28 cellular contexts compared by ENCODE assay signal in genomic region chr2:189648846-189649529, GRCh38. TPM values are rescaled to one million over a fixed set of nuclear protein-coding genes. Genes with fewer than 3 reads are reported as not detected.
A peak's percentile ranks its signal among the peaks of the same experiment; 100 is the strongest.
DNase-seq lines count a peak whose midpoint lies in the region; FAIRE-seq and TF ChIP-seq lines count a peak whose summit lies in the region.
"Had no signal": no experiment of that assay in that cellular context is flagged by ENCODE, and none has a peak within 500 bp of the region (broad histone marks: within the 10 kb centered on the region; RNA-seq: fewer than 3 reads in every experiment).

No MANE protein-coding gene starts in this region.

- TF ChIP-seq POLR2A in spleen (IDR thresholded peaks at IDR 0.05) = no peak
- TF ChIP-seq POLR2A in thyroid gland (IDR thresholded peaks at IDR 0.05) = no peak

- FAIRE-seq in urothelium cell line (lab: Jason Lieb, UNC) = no peak
- FAIRE-seq: endometrium had no signal

- H3K36me3 ChIP-seq in spleen = no peaks in the 10 kb centered on the region
- no peaks in the 10 kb centered on the region for H3K36me3 ChIP-seq in thyroid gland
- H3K36me3 ChIP-seq: cardiac muscle cell, Peyer's patch, SJSA1 had no signal

- no peak for TF ChIP-seq CTCF in AG04450 (IDR thresholded peaks at IDR 0.05; ENCODE audit: low read depth, low read length)
- TF ChIP-seq CTCF in fibroblast of villous mesenchyme (IDR thresholded peaks at IDR 0.05; ENCODE audit: insufficient read depth, low read depth, low read length) = no peak
- TF ChIP-seq CTCF in spleen (IDR thresholded peaks at IDR 0.05 in 8 of 11, conservative IDR thresholded peaks at IDR 0.05 in 3 of 11) = no peak
- no peak for TF ChIP-seq CTCF in thyroid gland (IDR thresholded peaks at IDR 0.05)

- WGBS in spleen, 5 donors = 74 to 90% (median 87%) methylated on average over 1 of the region's 1 CpG
- 89 to 92% methylated on average over 1 of the region's 1 CpG for WGBS in thyroid gland, 2 donors

- H3K27ac ChIP-seq in AG04450 (ENCODE audit: low read depth, low read length) (no peak overlapping the region), spleen (no peak overlapping the region), thyroid gland (no peak overlapping the region)
- H3K27ac ChIP-seq: cardiac muscle cell, Peyer's patch, SJSA1, testis had no signal

- H3K4me1 ChIP-seq in spleen (no peaks in the 10 kb centered on the region), thyroid gland (no peaks in the 10 kb centered on the region)
- H3K4me1 ChIP-seq: Peyer's patch, SJSA1, testis had no signal

- intact Hi-C loops in spleen (cut with DNase I; ENCODE audit: low total_unique reads) = no loop called here
- intact Hi-C loops in thyroid gland (cut with DNase I) = no loop called here

- POLR2A ChIA-PET in AG04450 (lab: Yijun Ruan, JAX) = interaction anchor here (0.6 kb wide), 1 partner anchor 80 kb away, joined by 3 read pairs; no protein-coding TSS in a partner anchor

- no peak overlapping the region for H3K4me3 ChIP-seq in AG04450 (ENCODE audit: low read depth, low read length)
- H3K4me3 ChIP-seq in fibroblast of villous mesenchyme (ENCODE audit: low read depth, low read length) = no peak overlapping the region
- H3K4me3 ChIP-seq in spleen = no peak overlapping the region
- no peak overlapping the region for H3K4me3 ChIP-seq in thyroid gland (replicated peaks in 1 of 3)
- H3K4me3 ChIP-seq: cardiac muscle cell, Peyer's patch, SJSA1, testis had no signal

- H3K27me3 ChIP-seq in AG04450 (ENCODE audit: control insufficient read depth, insufficient read depth, low read length) (no peaks in the 10 kb centered on the region), spleen (replicated peaks in 1 of 7) (no peaks in the 10 kb centered on the region), thyroid gland (no peaks in the 10 kb centered on the region)
- H3K27me3 ChIP-seq: cardiac muscle cell, Peyer's patch, SJSA1, testis had no signal

- H3K9me3 ChIP-seq in AG04450 (ENCODE audit: control insufficient read depth, insufficient read depth, low read length) = peaks cover 8% of the 10 kb centered on the region
- H3K9me3 ChIP-seq in spleen = peaks cover 0 to 4% (median 0%) of the 10 kb centered on the region in 8 donors
- H3K9me3 ChIP-seq in thyroid gland = no peaks in the 10 kb centered on the region
- H3K9me3 ChIP-seq: Peyer's patch, testis had no signal

- CTCF ChIA-PET in AG04450 (lab: Charles Lee) = interaction anchor here (1.0 to 3.1 kb wide), 2 partner anchors 13 to 114 kb away, joined by 3 to 35 read pairs; partner anchors contain the start of genes ASNSD1 and OSGEPL1

- peak; percentile 37 for DNase-seq in AG04450 (ENCODE audit: low read depth, low spot score)
- peak; percentile 16 for DNase-seq in GM03348 (ENCODE audit: low spot score)
- peak; percentile 98 for DNase-seq in amniotic epithelial cell (ENCODE audit: low read depth)
- DNase-seq in fibroblast of villous mesenchyme (ENCODE audit: low read depth) = peak; percentile 92
- no peak for DNase-seq in spleen
- no peak for DNase-seq in thyroid gland
- no peak for DNase-seq in urothelium cell line (ENCODE audit: low spot score)
- DNase-seq in NCI-H2107 treated with DMSO at 0.1 percent for 48 hours (lab: John Stamatoyannopoulos, UW; ENCODE audit: unreplicated experiment) = no peak
- DNase-seq: ACHN; activated CD4-positive, alpha-beta T cell treated with anti-CD3 and anti-CD28 coated beads for 4 hours; activated CD8-positive, alpha-beta memory T cell treated with anti-CD3 and anti-CD28 coated beads for 24 hours; activated T-cell treated with anti-CD3 and anti-CD28 coated beads, Interleukin-2, amount 50 U/mL, for 4 hours; amniotic stem cell; CD4-positive, alpha-beta T cell; foreskin melanocyte; KBM-7; naive thymus-derived CD4-positive, alpha-beta T cell; NCI-H526; Peyer's patch; retina; stimulated activated CD4-positive, alpha-beta T cell treated with anti-CD3 and anti-CD28 coated beads, Interleukin-12 subunit alpha, Interleukin-12 subunit beta, amount 100 ng/mL, for 4 hours; stimulated activated CD4-positive, alpha-beta T cell treated with anti-CD3 and anti-CD28 coated beads, Interleukin-4, amount 100 ng/mL, for 4 hours; stimulated activated naive CD4-positive, alpha-beta T cell treated with Interleukin-2 at 50 U/mL for 16 hours; T-helper 17 cell; testis had no signal

RNA-seq across cellular contexts. Expression of gene ASNSD1, which starts 12.3 kb away (rescaled TPM):
- 38.3 and 50.1 TPM in 2 replicates for polyA plus RNA-seq in AG04450 (2011; rRNA removed)
- 11.4 and 21.7 TPM in 2 replicates for polyA minus RNA-seq in AG04450 (2011; rRNA and poly(A)+ RNA removed)
- 49.0 and 69.1 TPM in 2 replicates for total RNA-seq in fibroblast of villous mesenchyme
- total RNA-seq in spleen = 10 to 100 TPM; 28.1 to 50.8 (median 33.9) TPM
- polyA plus RNA-seq in spleen = 10 to 100 TPM; 30.1 to 33.4 (median 30.4) TPM
- 10 to 100 TPM; 42.0 to 80.9 (median 49.3) TPM for total RNA-seq in thyroid gland

RNA-seq across cellular contexts. Expression of gene ANKAR, which starts 25.5 kb away (rescaled TPM):
- polyA plus RNA-seq in AG04450 (2011; rRNA removed) (1.9 and 3.5 TPM in 2 replicates), spleen (1 to 10 TPM; 3.1 to 3.6 (median 3.5) TPM)
- polyA minus RNA-seq in AG04450 (2011; rRNA and poly(A)+ RNA removed) = 4.4 and 7.3 TPM in 2 replicates
- total RNA-seq in fibroblast of villous mesenchyme (5.6 and 7.1 TPM in 2 replicates), spleen (10 to 100 TPM; 10.8 to 32.3 (median 16.2) TPM), thyroid gland (10 to 100 TPM; 14.1 to 40.2 (median 24.2) TPM)

Comparison
In these comparisons a context has a peak if more than half of its experiments do, and no peak if none do; other contexts are left out.
1. DNase-seq: peak in AG04450 (single experiment), GM03348 (single experiment), amniotic epithelial cell (single experiment) and fibroblast of villous mesenchyme (single experiment); none in spleen (single experiment), thyroid gland (0 of 2), urothelium cell line (single experiment) and NCI-H2107 treated with DMSO at 0.1 percent for 48 hours (single experiment).